ENCODE assay signal across 16 cellular contexts in genomic region chr4:36230523-36230922, GRCh38. TPM values are rescaled to one million over a fixed set of nuclear protein-coding genes. Genes with fewer than 3 reads are reported as not detected.
"Had no signal": no experiment of that assay in that cellular context is flagged by ENCODE, and none has a peak within 500 bp of the region (broad histone marks: within the 10 kb centered on the region; RNA-seq: fewer than 3 reads in every experiment).

No MANE protein-coding gene starts in this region.

- H3K4me3 Mint-ChIP-seq: activated CD4-positive, alpha-beta T cell treated with anti-CD3 and anti-CD28 coated beads, Interleukin-2, amount 10 ng/mL, durations not matched to agents 7 days and 5 days; activated naive CD4-positive, alpha-beta T cell treated with anti-CD3 and anti-CD28 coated beads for 36 hours; activated naive CD8-positive, alpha-beta T cell treated with anti-CD3 and anti-CD28 coated beads, Interleukin-2, amount 50 U/mL, for 24 hours; nephron; stimulated activated naive CD8-positive, alpha-beta T cell treated with anti-CD3 and anti-CD28 coated beads, Interleukin-15, Interleukin-2, amounts not matched to agents 100 ng/mL and 50 ng/mL, for 24 hours; T-helper 2 cell treated with Interferon-gamma antibody and Interleukin-4, amounts not matched to agents 5 μg/mL and 100 μg/mL, for 36 hours had no signal

- H3K27me3 Mint-ChIP-seq: activated CD4-positive, alpha-beta T cell treated with anti-CD3 and anti-CD28 coated beads, Interleukin-2, amount 10 ng/mL, durations not matched to agents 7 days and 5 days; activated naive CD8-positive, alpha-beta T cell treated with anti-CD3 and anti-CD28 coated beads, Interleukin-2, amount 50 U/mL, for 24 hours; stimulated activated naive CD8-positive, alpha-beta T cell treated with anti-CD3 and anti-CD28 coated beads, Interleukin-15, Interleukin-2, amounts not matched to agents 100 ng/mL and 50 ng/mL, for 24 hours had no signal

- H3K36me3 ChIP-seq: upper lobe of right lung had no signal

- H3K9me3 ChIP-seq: upper lobe of right lung had no signal

- H3K27me3 ChIP-seq: upper lobe of right lung had no signal

- H3K27ac ChIP-seq: upper lobe of right lung had no signal

- DNase-seq: activated CD4-positive, alpha-beta T cell treated with anti-CD3 and anti-CD28 coated beads, Interleukin-2, amount 10 ng/mL, durations not matched to agents 7 days and 5 days; activated CD4-positive, CD25-positive, alpha-beta regulatory T cell; activated naive CD4-positive, alpha-beta T cell treated with anti-CD3 and anti-CD28 coated beads for 36 hours; activated naive CD8-positive, alpha-beta T cell treated with anti-CD3 and anti-CD28 coated beads, Interleukin-2, amount 50 U/mL, for 24 hours; activated T-cell treated with anti-CD3 and anti-CD28 coated beads for 4 hours; aorta; kidney glomerular epithelial cell; mesendoderm; nucleus accumbens; stimulated activated CD4-positive, alpha-beta T cell treated with anti-CD3 and anti-CD28 coated beads, Interleukin-4, amount 100 ng/mL, for 24 hours; upper lobe of right lung had no signal

- H3K4me3 ChIP-seq: upper lobe of right lung had no signal

- H3K9me3 Mint-ChIP-seq: nephron had no signal

- H3K27ac Mint-ChIP-seq: activated CD4-positive, alpha-beta T cell treated with anti-CD3 and anti-CD28 coated beads, Interleukin-2, amount 10 ng/mL, durations not matched to agents 7 days and 5 days; activated naive CD4-positive, alpha-beta T cell treated with anti-CD3 and anti-CD28 coated beads for 36 hours; activated naive CD8-positive, alpha-beta T cell treated with anti-CD3 and anti-CD28 coated beads, Interleukin-2, amount 50 U/mL, for 24 hours; nephron; stimulated activated naive CD8-positive, alpha-beta T cell treated with anti-CD3 and anti-CD28 coated beads, Interleukin-15, Interleukin-2, amounts not matched to agents 100 ng/mL and 50 ng/mL, for 24 hours; T-helper 2 cell treated with Interferon-gamma antibody and Interleukin-4, amounts not matched to agents 5 μg/mL and 100 μg/mL, for 36 hours had no signal

- ATAC-seq: activated naive CD8-positive, alpha-beta T cell treated with anti-CD3 and anti-CD28 coated beads, Interleukin-2, amount 50 U/mL, for 24 hours; upper lobe of right lung had no signal

RNA-seq across cellular contexts. Expression of gene DTHD1, which starts 50.9 kb away (rescaled TPM):
- total RNA-seq: chondrocyte, dermis microvascular lymphatic vessel endothelial cell had no signal
- polyA plus RNA-seq: aorta had no signal
